10 cellular contexts compared by ENCODE assay signal in the genomic region with DNA sequence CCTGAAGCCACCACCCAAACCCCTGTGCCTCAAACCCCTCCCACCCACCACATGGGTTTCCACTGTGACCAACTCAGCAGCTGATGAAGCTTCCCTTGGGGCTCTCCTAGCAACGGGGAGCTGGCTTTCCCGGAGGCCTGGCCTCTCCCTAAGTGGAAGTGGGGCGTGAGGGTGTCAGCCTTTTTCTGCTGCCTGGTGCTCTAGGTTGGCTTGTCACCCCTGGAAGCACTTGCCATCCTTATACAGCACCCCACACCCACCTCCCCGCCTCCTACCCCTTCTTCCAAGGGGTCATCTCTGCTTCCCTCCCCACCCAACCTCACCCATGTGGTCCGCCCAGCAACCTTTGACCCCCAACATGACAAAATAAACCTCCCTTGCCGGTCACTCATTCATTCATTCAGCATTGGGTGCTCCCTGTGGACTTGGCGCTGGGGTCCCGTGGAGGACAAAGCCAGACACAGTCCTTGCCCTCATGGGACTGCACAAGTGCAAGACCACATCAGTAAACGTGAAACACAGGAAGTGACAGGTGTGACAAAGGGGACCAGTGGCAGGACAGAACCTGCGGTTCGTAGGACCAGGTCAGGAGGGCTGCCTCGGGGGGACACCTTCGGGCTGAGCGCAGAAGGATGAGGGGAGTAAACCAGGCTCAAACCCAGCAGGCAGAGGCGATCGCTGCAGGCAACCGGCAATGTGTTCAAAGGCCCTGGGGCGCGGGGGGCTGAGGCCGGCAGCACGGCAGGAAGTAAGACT.
DNase-seq lines count a peak whose midpoint lies in the region; ATAC-seq, FAIRE-seq and TF ChIP-seq lines count a peak whose summit lies in the region.
"Had no signal": no experiment of that assay in that cellular context is flagged by ENCODE, and none has a peak within 500 bp of the region (broad histone marks: within the 10 kb centered on the region; RNA-seq: fewer than 3 reads in every experiment).

No MANE protein-coding gene starts in this region.

- no peak overlapping the region for H3K4me2 ChIP-seq in K562 (ENCODE audit: insufficient read depth, low read length)

- peak overlapping the region; percentile 91 to 97 (median 95) for H3K27ac Mint-ChIP-seq in CD14-positive monocyte
- peak overlapping the region; percentile 67 to 90 (median 81) for H3K27ac Mint-ChIP-seq in naive thymus-derived CD8-positive, alpha-beta T cell

- H3K4me1 Mint-ChIP-seq in CD14-positive monocyte = peaks cover 65% of the 10 kb centered on the region
- peaks cover 27 to 70% (median 56%) of the 10 kb centered on the region in 4 donors for H3K4me1 Mint-ChIP-seq in naive thymus-derived CD8-positive, alpha-beta T cell

- H4K20me1 ChIP-seq in K562 (replicated peaks; ENCODE audit: control insufficient read depth, insufficient read depth, low read length) = peaks cover 52% of the 10 kb centered on the region

- no peak for TF ChIP-seq CTCF in CD14-positive monocyte (IDR thresholded peaks at IDR 0.05)
- TF ChIP-seq CTCF in K562 (IDR thresholded peaks at IDR 0.05 in 2 of 3, conservative IDR thresholded peaks at IDR 0.05 in 1 of 3; ENCODE audit: insufficient read depth in 2 of 3, low read depth in 1 of 3, low read length in 3 of 3) = no peak

- peaks cover 0 to 4% (median 0%) of the 10 kb centered on the region in 3 donors for H3K27me3 Mint-ChIP-seq in CD14-positive monocyte (ENCODE audit: low read depth in 3 of 3)
- peaks cover 0 to 2% (median 0%) of the 10 kb centered on the region in 5 donors for H3K27me3 Mint-ChIP-seq in naive thymus-derived CD8-positive, alpha-beta T cell

- no peak overlapping the region for H3K4me3 Mint-ChIP-seq in CD14-positive monocyte
- H3K4me3 Mint-ChIP-seq in naive thymus-derived CD8-positive, alpha-beta T cell = peak overlapping the region; percentile 16 to 84 (median 64)

- no peak overlapping the region for H3K27ac ChIP-seq in K562 (ENCODE audit: extremely low read depth, low read depth, low read length)

- peak overlapping the region; percentile 0 to 82; a peak in 2 of 4 replicates for H3K9ac ChIP-seq in K562 (ENCODE audit: insufficient read depth in 1 of 2, low read depth in 2 of 2, low read length in 2 of 2)

- peak; percentile 47 for DNase-seq in CD14-positive monocyte (ENCODE audit: low spot score)
- DNase-seq in K562 (ENCODE audit: extremely low read depth in 1 of 4, low spot score in 3 of 4) = no peak
- DNase-seq in naive thymus-derived CD8-positive, alpha-beta T cell = peak in 1 of 10 donors; percentile 26
- DNase-seq in DMS79 treated with DMSO at 0.1 percent for 48 hours (lab: John Stamatoyannopoulos, UW) = no peak
- DNase-seq: cortex of kidney, NCI-H69 had no signal

- in situ Hi-C loops in K562 (cut with MboI) = no loop called here

- TF ChIP-seq POLR2A in K562 (conservative IDR thresholded peaks at IDR 0.05) = no peak

- no peak overlapping the region for H3K4me3 ChIP-seq in K562

- ATAC-seq in HG02610 (IDR thresholded peaks at IDR 0.05; ENCODE audit: unreplicated experiment) = peak; percentile 12
- no peak for ATAC-seq in K562
- peak in 1 of 2 donors; percentile 18 for ATAC-seq in naive thymus-derived CD8-positive, alpha-beta T cell
- no peak for ATAC-seq in HG02884 (IDR thresholded peaks at IDR 0.05; ENCODE audit: unreplicated experiment)
- ATAC-seq in GM21723 (IDR thresholded peaks at IDR 0.05; ENCODE audit: unreplicated experiment) = no peak
- no peak for ATAC-seq in HG03565 (IDR thresholded peaks at IDR 0.05; ENCODE audit: unreplicated experiment)

- no peak for FAIRE-seq in K562 (lab: Jason Lieb, UNC)

- no peaks in the 10 kb centered on the region for H3K27me3 ChIP-seq in K562 (ENCODE audit: control insufficient read depth in 2 of 2, insufficient read depth in 2 of 2, low read length in 2 of 2)

- H3K79me2 ChIP-seq in K562 (ENCODE audit: control insufficient read depth, insufficient read depth, low read length) = peaks cover 90% of the 10 kb centered on the region

- no TSS peak for BruUV-seq in K562 (replicated peaks; lab: Mats Ljungman, UMichigan)

- no peak for TF ChIP-seq EP300 in K562 (IDR thresholded peaks at IDR 0.05; ENCODE audit: low read length)

- H3K9me1 ChIP-seq in K562 (ENCODE audit: control insufficient read depth, insufficient read depth, low read length) = peaks cover 7% of the 10 kb centered on the region

- no peak overlapping the region for H2AFZ ChIP-seq in K562 (ENCODE audit: low read depth, low read length)

- 89% methylated on average over 21 of the region's 21 CpGs for WGBS in K562 (ENCODE audit: insufficient coverage, low coverage, missing lambda C conversion rate)

- peaks cover 35 to 74% of the 10 kb centered on the region in 2 experiments for H3K4me1 ChIP-seq in K562 (replicated peaks in 1 of 2; ENCODE audit: control insufficient read depth in 2 of 2, insufficient read depth in 2 of 2, low read length in 2 of 2)

- intact Hi-C loops in CD14-positive monocyte (cut with micrococcal nuclease) = no loop called here
- intact Hi-C loops in K562 (cut with micrococcal nuclease) = no loop called here

- no peaks in the 10 kb centered on the region for H3K9me3 ChIP-seq in K562 (replicated peaks; ENCODE audit: control insufficient read depth, insufficient read depth, low read depth, low read length)

- H3K36me3 Mint-ChIP-seq in CD14-positive monocyte = peaks cover 13 to 17% of the 10 kb centered on the region in 2 donors
- H3K36me3 Mint-ChIP-seq in naive thymus-derived CD8-positive, alpha-beta T cell = no peaks in the 10 kb centered on the region

- CTCF ChIA-PET in K562 (lab: Yijun Ruan, JAX; ENCODE audit: low intra/inter-chr PET ratio) = no interaction called here

- POLR2A ChIA-PET in K562 (lab: Yijun Ruan, JAX) = interaction anchor here (0.6 kb wide), 1 partner anchor 12 kb away, joined by 4 read pairs; no protein-coding TSS in a partner anchor
- POLR2A ChIA-PET in naive thymus-derived CD8-positive, alpha-beta T cell (lab: Charles Lee) = interaction anchor here (0.6 to 2.4 kb wide), 14 partner anchors 26 to 633 kb away, joined by 3 to 9 read pairs (median 4); partner anchors contain the start of gene TNRC6C

- H3K36me3 ChIP-seq in K562 (ENCODE audit: control insufficient read depth, insufficient read depth, low read length) = peaks cover 21% of the 10 kb centered on the region; the same call in 1 of the 3 replicates

- H3K9me3 Mint-ChIP-seq in CD14-positive monocyte = peaks cover 0 to 3% (median 0%) of the 10 kb centered on the region in 7 donors
- peaks cover 0 to 2% (median 0%) of the 10 kb centered on the region in 9 donors for H3K9me3 Mint-ChIP-seq in naive thymus-derived CD8-positive, alpha-beta T cell

- no peak for TF ChIP-seq RAD21 in K562 (CRISPR knock-in tag; conservative IDR thresholded peaks at IDR 0.05 in 1 of 2, IDR thresholded peaks at IDR 0.05 in 1 of 2)

TF ChIP-seq in K562, 482 proteins besides CTCF, POLR2A, EP300 and RAD21:
- no peak for TF ChIP-seq PURB (CRISPR knock-in tag; IDR thresholded peaks at IDR 0.05; ENCODE audit: low read depth)
- 0 out of 2 replicates have a peak, but pooled peaks have one; percentile 39 for TF ChIP-seq NR2C1 (IDR thresholded peaks at IDR 0.05)
- no peak for TF ChIP-seq NR2C1 (tag; IDR thresholded peaks at IDR 0.05)
- TF ChIP-seq CCNT2 (IDR thresholded peaks at IDR 0.05; ENCODE audit: borderline replicate concordance, extremely low read depth, insufficient read length, low read depth, low read length) = no peak

Comparison
In these comparisons a context has a peak if more than half of its experiments do, and no peak if none do; other contexts are left out.
1. H3K4me3 Mint-ChIP-seq: peak in naive thymus-derived CD8-positive, alpha-beta T cell (10 of 10); none in CD14-positive monocyte (0 of 2).